ENCODE assay signal across 1 cellular context in the genomic region with DNA sequence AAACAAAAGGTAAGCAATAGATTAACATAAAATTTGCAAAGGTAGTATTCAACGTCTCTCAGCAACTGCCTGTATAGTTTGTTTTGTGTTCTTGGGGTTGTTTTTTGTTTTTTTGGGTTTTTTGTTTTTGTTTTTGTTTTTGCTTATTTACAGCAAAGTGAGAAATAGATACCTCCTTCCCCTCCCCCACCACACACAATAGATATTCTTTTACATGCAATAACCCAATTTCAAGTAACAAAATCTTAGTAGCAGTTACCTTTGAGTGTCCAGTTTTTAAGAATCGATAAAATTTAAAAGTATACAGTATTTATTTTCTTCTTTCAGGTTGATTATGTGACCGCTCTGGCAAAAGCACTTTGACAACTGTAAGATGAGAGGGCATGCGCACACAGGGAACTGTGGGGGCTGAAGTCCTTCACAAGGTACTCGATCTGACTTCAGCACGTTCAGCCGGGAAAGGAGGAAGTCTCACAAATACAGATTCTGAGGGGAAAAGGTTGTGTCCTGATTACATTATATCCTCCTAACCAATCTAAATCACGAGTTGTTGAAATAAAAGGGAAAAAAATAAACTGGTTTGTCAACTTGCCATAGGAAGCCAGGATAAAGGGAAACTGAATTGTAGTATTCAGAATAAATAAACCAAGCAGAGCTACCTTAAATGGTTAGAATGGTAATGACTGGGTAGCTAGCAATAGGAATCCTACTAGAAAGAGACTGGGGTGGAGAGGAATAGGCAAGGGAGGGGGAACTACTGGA.
A peak's percentile ranks its signal among the peaks of the same experiment; 100 is the strongest.
TF ChIP-seq lines count a peak whose summit lies in the region.

No MANE protein-coding gene starts in this region.

TF ChIP-seq in K562, 482 proteins besides CTCF, POLR2A, EP300 and RAD21 (continues in another document):
- no peak for TF ChIP-seq XRCC4 (IDR thresholded peaks at IDR 0.05; ENCODE audit: extremely low read depth, insufficient read depth, insufficient read length)
- TF ChIP-seq JUND (IDR thresholded peaks at IDR 0.05; ENCODE audit: borderline replicate concordance, low read depth, low read length) = 0 out of 2 replicates have a peak, but pooled peaks have one; percentile 2
- TF ChIP-seq JUND (tag; IDR thresholded peaks at IDR 0.05; ENCODE audit: borderline replicate concordance, low read depth, low read length) = no peak
- TF ChIP-seq HCFC1 (IDR thresholded peaks at IDR 0.05; ENCODE audit: low read depth, low read length) = peak; percentile 76
- peak in 1 of 2 experiments; percentile 92; a peak in 2 of 4 replicates for TF ChIP-seq FOXK2 (conservative IDR thresholded peaks at IDR 0.05 in 1 of 2, IDR thresholded peaks at IDR 0.05 in 1 of 2; ENCODE audit: low read depth in 2 of 2)
- TF ChIP-seq, protein P1, sequence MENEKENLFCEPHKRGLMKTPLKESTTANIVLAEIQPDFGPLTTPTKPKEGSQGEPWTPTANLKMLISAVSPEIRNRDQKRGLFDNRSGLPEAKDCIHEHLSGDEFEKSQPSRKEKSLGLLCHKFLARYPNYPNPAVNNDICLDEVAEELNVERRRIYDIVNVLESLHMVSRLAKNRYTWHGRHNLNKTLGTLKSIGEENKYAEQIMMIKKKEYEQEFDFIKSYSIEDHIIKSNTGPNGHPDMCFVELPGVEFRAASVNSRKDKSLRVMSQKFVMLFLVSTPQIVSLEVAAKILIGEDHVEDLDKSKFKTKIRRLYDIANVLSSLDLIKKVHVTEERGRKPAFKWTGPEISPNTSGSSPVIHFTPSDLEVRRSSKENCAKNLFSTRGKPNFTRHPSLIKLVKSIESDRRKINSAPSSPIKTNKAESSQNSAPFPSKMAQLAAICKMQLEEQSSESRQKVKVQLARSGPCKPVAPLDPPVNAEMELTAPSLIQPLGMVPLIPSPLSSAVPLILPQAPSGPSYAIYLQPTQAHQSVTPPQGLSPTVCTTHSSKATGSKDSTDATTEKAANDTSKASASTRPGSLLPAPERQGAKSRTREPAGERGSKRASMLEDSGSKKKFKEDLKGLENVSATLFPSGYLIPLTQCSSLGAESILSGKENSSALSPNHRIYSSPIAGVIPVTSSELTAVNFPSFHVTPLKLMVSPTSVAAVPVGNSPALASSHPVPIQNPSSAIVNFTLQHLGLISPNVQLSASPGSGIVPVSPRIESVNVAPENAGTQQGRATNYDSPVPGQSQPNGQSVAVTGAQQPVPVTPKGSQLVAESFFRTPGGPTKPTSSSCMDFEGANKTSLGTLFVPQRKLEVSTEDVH (IDR thresholded peaks at IDR 0.05; ENCODE audit: low read depth, partially characterized antibody) = no peak
- TF ChIP-seq, protein P2, sequence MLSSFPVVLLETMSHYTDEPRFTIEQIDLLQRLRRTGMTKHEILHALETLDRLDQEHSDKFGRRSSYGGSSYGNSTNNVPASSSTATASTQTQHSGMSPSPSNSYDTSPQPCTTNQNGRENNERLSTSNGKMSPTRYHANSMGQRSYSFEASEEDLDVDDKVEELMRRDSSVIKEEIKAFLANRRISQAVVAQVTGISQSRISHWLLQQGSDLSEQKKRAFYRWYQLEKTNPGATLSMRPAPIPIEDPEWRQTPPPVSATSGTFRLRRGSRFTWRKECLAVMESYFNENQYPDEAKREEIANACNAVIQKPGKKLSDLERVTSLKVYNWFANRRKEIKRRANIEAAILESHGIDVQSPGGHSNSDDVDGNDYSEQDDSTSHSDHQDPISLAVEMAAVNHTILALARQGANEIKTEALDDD (IDR thresholded peaks at IDR 0.05) = peak; percentile 27; the same call in 1 of the 2 replicates
- TF ChIP-seq BHLHE40 (IDR thresholded peaks at IDR 0.05; ENCODE audit: low read length) = peak; percentile 73
- no peak for TF ChIP-seq NR2C2 (CRISPR knock-in tag; IDR thresholded peaks at IDR 0.05)
- TF ChIP-seq NR2C2 (tag; IDR thresholded peaks at IDR 0.05) = no peak
- no peak for TF ChIP-seq CCAR2 (IDR thresholded peaks at IDR 0.05; ENCODE audit: low read depth, low read length)
- TF ChIP-seq MYNN (IDR thresholded peaks at IDR 0.05) = no peak
- no peak for TF ChIP-seq MYNN (CRISPR knock-in tag; IDR thresholded peaks at IDR 0.05)
- no peak for TF ChIP-seq ILF3 (IDR thresholded peaks at IDR 0.05; ENCODE audit: borderline replicate concordance)
- no peak for TF ChIP-seq KAT8 (IDR thresholded peaks at IDR 0.05; ENCODE audit: low read depth)
- no peak for TF ChIP-seq BRCA1 (IDR thresholded peaks at IDR 0.05)
- TF ChIP-seq BRCA1 (CRISPR knock-in tag; IDR thresholded peaks at IDR 0.05) = no peak
- TF ChIP-seq, protein P3, sequence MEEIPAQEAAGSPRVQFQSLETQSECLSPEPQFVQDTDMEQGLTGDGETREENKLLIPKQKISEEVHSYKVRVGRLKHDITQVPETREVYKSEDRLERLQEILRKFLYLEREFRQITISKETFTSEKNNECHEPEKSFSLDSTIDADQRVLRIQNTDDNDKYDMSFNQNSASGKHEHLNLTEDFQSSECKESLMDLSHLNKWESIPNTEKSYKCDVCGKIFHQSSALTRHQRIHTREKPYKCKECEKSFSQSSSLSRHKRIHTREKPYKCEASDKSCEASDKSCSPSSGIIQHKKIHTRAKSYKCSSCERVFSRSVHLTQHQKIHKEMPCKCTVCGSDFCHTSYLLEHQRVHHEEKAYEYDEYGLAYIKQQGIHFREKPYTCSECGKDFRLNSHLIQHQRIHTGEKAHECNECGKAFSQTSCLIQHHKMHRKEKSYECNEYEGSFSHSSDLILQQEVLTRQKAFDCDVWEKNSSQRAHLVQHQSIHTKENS (CRISPR knock-in tag; IDR thresholded peaks at IDR 0.05) = no peak
- peak; percentile 82; the same call in 1 of the 2 replicates for TF ChIP-seq SPI1 (IDR thresholded peaks at IDR 0.05; ENCODE audit: borderline replicate concordance, low read depth, low read length)
- TF ChIP-seq ZC3H8 (IDR thresholded peaks at IDR 0.05) = no peak
- TF ChIP-seq ATF7 (IDR thresholded peaks at IDR 0.05) = peak; percentile 93
- TF ChIP-seq, protein P4, sequence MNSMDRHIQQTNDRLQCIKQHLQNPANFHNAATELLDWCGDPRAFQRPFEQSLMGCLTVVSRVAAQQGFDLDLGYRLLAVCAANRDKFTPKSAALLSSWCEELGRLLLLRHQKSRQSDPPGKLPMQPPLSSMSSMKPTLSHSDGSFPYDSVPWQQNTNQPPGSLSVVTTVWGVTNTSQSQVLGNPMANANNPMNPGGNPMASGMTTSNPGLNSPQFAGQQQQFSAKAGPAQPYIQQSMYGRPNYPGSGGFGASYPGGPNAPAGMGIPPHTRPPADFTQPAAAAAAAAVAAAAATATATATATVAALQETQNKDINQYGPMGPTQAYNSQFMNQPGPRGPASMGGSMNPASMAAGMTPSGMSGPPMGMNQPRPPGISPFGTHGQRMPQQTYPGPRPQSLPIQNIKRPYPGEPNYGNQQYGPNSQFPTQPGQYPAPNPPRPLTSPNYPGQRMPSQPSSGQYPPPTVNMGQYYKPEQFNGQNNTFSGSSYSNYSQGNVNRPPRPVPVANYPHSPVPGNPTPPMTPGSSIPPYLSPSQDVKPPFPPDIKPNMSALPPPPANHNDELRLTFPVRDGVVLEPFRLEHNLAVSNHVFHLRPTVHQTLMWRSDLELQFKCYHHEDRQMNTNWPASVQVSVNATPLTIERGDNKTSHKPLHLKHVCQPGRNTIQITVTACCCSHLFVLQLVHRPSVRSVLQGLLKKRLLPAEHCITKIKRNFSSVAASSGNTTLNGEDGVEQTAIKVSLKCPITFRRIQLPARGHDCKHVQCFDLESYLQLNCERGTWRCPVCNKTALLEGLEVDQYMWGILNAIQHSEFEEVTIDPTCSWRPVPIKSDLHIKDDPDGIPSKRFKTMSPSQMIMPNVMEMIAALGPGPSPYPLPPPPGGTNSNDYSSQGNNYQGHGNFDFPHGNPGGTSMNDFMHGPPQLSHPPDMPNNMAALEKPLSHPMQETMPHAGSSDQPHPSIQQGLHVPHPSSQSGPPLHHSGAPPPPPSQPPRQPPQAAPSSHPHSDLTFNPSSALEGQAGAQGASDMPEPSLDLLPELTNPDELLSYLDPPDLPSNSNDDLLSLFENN (IDR thresholded peaks at IDR 0.05; ENCODE audit: low read depth in 2 of 2, low read length in 2 of 2) = no peak
- TF ChIP-seq HDGF (IDR thresholded peaks at IDR 0.05) = no peak
- TF ChIP-seq SIX5 (IDR thresholded peaks at IDR 0.05; ENCODE audit: borderline replicate concordance in 1 of 2, insufficient read depth in 1 of 2, low read depth in 1 of 2, low read length in 2 of 2) = peak in 1 of 2 experiments; percentile 32; a peak in 1 of 4 replicates
- no peak for TF ChIP-seq EGR1 (conservative IDR thresholded peaks at IDR 0.05)
- TF ChIP-seq, protein P5, sequence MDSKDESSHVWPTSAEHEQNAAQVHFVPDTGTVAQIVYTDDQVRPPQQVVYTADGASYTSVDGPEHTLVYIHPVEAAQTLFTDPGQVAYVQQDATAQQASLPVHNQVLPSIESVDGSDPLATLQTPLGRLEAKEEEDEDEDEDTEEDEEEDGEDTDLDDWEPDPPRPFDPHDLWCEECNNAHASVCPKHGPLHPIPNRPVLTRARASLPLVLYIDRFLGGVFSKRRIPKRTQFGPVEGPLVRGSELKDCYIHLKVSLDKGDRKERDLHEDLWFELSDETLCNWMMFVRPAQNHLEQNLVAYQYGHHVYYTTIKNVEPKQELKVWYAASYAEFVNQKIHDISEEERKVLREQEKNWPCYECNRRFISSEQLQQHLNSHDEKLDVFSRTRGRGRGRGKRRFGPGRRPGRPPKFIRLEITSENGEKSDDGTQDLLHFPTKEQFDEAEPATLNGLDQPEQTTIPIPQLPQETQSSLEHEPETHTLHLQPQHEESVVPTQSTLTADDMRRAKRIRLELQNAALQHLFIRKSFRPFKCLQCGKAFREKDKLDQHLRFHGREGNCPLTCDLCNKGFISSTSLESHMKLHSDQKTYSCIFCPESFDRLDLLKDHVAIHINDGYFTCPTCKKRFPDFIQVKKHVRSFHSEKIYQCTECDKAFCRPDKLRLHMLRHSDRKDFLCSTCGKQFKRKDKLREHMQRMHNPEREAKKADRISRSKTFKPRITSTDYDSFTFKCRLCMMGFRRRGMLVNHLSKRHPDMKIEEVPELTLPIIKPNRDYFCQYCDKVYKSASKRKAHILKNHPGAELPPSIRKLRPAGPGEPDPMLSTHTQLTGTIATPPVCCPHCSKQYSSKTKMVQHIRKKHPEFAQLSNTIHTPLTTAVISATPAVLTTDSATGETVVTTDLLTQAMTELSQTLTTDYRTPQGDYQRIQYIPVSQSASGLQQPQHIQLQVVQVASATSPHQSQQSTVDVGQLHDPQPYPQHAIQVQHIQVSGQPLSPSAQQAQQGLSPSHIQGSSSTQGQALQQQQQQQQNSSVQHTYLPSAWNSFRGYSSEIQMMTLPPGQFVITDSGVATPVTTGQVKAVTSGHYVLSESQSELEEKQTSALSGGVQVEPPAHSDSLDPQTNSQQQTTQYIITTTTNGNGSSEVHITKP (IDR thresholded peaks at IDR 0.05; ENCODE audit: partially characterized antibody) = peak; percentile 99
- TF ChIP-seq NRF1 (conservative IDR thresholded peaks at IDR 0.05 in 1 of 2, IDR thresholded peaks at IDR 0.05 in 1 of 2) = peak; percentile 79 to 82
- no peak for TF ChIP-seq C11orf30 (IDR thresholded peaks at IDR 0.05; ENCODE audit: low read depth)
- TF ChIP-seq, protein P6, sequence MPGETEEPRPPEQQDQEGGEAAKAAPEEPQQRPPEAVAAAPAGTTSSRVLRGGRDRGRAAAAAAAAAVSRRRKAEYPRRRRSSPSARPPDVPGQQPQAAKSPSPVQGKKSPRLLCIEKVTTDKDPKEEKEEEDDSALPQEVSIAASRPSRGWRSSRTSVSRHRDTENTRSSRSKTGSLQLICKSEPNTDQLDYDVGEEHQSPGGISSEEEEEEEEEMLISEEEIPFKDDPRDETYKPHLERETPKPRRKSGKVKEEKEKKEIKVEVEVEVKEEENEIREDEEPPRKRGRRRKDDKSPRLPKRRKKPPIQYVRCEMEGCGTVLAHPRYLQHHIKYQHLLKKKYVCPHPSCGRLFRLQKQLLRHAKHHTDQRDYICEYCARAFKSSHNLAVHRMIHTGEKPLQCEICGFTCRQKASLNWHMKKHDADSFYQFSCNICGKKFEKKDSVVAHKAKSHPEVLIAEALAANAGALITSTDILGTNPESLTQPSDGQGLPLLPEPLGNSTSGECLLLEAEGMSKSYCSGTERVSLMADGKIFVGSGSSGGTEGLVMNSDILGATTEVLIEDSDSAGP (CRISPR knock-in tag; IDR thresholded peaks at IDR 0.05) = no peak
- peak; percentile 77; the same call in 1 of the 2 replicates for TF ChIP-seq TCF7L2 (IDR thresholded peaks at IDR 0.05; ENCODE audit: low read depth, low read length)
- TF ChIP-seq ZNF174 (CRISPR knock-in tag; IDR thresholded peaks at IDR 0.05) = no peak
- TF ChIP-seq, protein P7, sequence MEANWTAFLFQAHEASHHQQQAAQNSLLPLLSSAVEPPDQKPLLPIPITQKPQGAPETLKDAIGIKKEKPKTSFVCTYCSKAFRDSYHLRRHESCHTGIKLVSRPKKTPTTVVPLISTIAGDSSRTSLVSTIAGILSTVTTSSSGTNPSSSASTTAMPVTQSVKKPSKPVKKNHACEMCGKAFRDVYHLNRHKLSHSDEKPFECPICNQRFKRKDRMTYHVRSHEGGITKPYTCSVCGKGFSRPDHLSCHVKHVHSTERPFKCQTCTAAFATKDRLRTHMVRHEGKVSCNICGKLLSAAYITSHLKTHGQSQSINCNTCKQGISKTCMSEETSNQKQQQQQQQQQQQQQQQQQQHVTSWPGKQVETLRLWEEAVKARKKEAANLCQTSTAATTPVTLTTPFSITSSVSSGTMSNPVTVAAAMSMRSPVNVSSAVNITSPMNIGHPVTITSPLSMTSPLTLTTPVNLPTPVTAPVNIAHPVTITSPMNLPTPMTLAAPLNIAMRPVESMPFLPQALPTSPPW (CRISPR knock-in tag; IDR thresholded peaks at IDR 0.05) = peak; percentile 11; the same call in 1 of the 2 replicates
- no peak for TF ChIP-seq RBFOX2 (IDR thresholded peaks at IDR 0.05; ENCODE audit: low read depth, low read length)
- peak; percentile 56; the same call in 1 of the 2 replicates for TF ChIP-seq ZNF143 (CRISPR knock-in tag; IDR thresholded peaks at IDR 0.05)
- no peak for TF ChIP-seq MCM7 (IDR thresholded peaks at IDR 0.05)
- TF ChIP-seq NONO (IDR thresholded peaks at IDR 0.05; ENCODE audit: low read depth in 2 of 2, low read length in 1 of 2) = 0 out of 4 replicates have a peak, but pooled peaks of 1 of the 2 experiments have one; percentile 59
- TF ChIP-seq, protein P8, sequence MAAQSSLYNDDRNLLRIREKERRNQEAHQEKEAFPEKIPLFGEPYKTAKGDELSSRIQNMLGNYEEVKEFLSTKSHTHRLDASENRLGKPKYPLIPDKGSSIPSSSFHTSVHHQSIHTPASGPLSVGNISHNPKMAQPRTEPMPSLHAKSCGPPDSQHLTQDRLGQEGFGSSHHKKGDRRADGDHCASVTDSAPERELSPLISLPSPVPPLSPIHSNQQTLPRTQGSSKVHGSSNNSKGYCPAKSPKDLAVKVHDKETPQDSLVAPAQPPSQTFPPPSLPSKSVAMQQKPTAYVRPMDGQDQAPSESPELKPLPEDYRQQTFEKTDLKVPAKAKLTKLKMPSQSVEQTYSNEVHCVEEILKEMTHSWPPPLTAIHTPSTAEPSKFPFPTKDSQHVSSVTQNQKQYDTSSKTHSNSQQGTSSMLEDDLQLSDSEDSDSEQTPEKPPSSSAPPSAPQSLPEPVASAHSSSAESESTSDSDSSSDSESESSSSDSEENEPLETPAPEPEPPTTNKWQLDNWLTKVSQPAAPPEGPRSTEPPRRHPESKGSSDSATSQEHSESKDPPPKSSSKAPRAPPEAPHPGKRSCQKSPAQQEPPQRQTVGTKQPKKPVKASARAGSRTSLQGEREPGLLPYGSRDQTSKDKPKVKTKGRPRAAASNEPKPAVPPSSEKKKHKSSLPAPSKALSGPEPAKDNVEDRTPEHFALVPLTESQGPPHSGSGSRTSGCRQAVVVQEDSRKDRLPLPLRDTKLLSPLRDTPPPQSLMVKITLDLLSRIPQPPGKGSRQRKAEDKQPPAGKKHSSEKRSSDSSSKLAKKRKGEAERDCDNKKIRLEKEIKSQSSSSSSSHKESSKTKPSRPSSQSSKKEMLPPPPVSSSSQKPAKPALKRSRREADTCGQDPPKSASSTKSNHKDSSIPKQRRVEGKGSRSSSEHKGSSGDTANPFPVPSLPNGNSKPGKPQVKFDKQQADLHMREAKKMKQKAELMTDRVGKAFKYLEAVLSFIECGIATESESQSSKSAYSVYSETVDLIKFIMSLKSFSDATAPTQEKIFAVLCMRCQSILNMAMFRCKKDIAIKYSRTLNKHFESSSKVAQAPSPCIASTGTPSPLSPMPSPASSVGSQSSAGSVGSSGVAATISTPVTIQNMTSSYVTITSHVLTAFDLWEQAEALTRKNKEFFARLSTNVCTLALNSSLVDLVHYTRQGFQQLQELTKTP (IDR thresholded peaks at IDR 0.05; ENCODE audit: low read depth in 1 of 2, partially characterized antibody in 2 of 2) = peak in 1 of 2 experiments; percentile 32
